ENCODE assay signal across 18 cellular contexts in genomic region chr1:179860667-179861066, GRCh38. TPM values are rescaled to one million over a fixed set of nuclear protein-coding genes. Genes with fewer than 3 reads are reported as not detected.
DNase-seq lines count a peak whose midpoint lies in the region; ATAC-seq and TF ChIP-seq lines count a peak whose summit lies in the region.
"Had no signal": no experiment of that assay in that cellular context is flagged by ENCODE, and none has a peak within 500 bp of the region (broad histone marks: within the 10 kb centered on the region; RNA-seq: fewer than 3 reads in every experiment).

No MANE protein-coding gene starts in this region.

- TF ChIP-seq EP300 in neural cell (conservative IDR thresholded peaks at IDR 0.05; ENCODE audit: poor library complexity, severe bottlenecking) = peak; percentile 71
- TF ChIP-seq EP300 in upper lobe of left lung (IDR thresholded peaks at IDR 0.05) = no peak

- H4K20me1 ChIP-seq in neural cell (ENCODE audit: insufficient read depth) = no peaks in the 10 kb centered on the region

- TF ChIP-seq CTCF in HL-60 (IDR thresholded peaks at IDR 0.05; ENCODE audit: insufficient read depth, low read length) (no peak), neural cell (IDR thresholded peaks at IDR 0.05; ENCODE audit: poor library complexity, severe bottlenecking) (no peak), upper lobe of left lung (IDR thresholded peaks at IDR 0.05) (no peak)

- TF ChIP-seq POLR2A in upper lobe of left lung (IDR thresholded peaks at IDR 0.05) = no peak
- no peak for TF ChIP-seq POLR2A in erythroblast (IDR thresholded peaks at IDR 0.05; ENCODE audit: low read length)

- H3K4me3 ChIP-seq in HL-60 (replicated peaks; ENCODE audit: insufficient read depth, low read length) = no peak overlapping the region
- H3K4me3 ChIP-seq in neural cell (ENCODE audit: low read length) = peak overlapping the region; percentile 48
- no peak overlapping the region for H3K4me3 ChIP-seq in upper lobe of left lung
- H3K4me3 ChIP-seq: BLaER1 treated with 17β-estradiol and CSF1 and Interleukin-3, amounts not matched to agents 10 nM and 100 nM; GM23338 had no signal

- peaks cover 14% of the 10 kb centered on the region for H3K36me3 ChIP-seq in neural cell (ENCODE audit: insufficient read depth, low read length)
- peaks cover 11 to 59% (median 30%) of the 10 kb centered on the region in 4 donors for H3K36me3 ChIP-seq in upper lobe of left lung

- H3K4me1 ChIP-seq in upper lobe of left lung = peaks cover 0 to 9% (median 3%) of the 10 kb centered on the region in 4 donors
- H3K4me1 ChIP-seq: BE2C had no signal

- H3K27ac ChIP-seq in HL-60 (replicated peaks) = 0 out of 2 replicates have a peak overlapping the region, but pooled peaks have one; percentile 6
- H3K27ac ChIP-seq in neural cell (ENCODE audit: low read length) = peak overlapping the region; percentile 52
- H3K27ac ChIP-seq in upper lobe of left lung = no peak overlapping the region
- H3K27ac ChIP-seq: 22Rv1; BLaER1 treated with 17β-estradiol and CSF1 and Interleukin-3, amounts not matched to agents 10 nM and 100 nM had no signal

- no peaks in the 10 kb centered on the region for H3K9me3 ChIP-seq in neural cell (ENCODE audit: low read length)
- H3K9me3 ChIP-seq in upper lobe of left lung = no peaks in the 10 kb centered on the region
- H3K9me3 ChIP-seq: BE2C; BLaER1 treated with 17β-estradiol and CSF1 and Interleukin-3, amounts not matched to agents 10 nM and 100 nM had no signal

- 87 to 88% methylated on average over 3 of the region's 3 CpGs for WGBS in upper lobe of left lung, 2 donors

- DNase-seq in NCI-H2227 (lab: John Stamatoyannopoulos, UW; ENCODE audit: unreplicated experiment) (peak; percentile 14), NCI-H2227 treated with DMSO at 0.1 percent for 48 hours (lab: John Stamatoyannopoulos, UW) (no peak), HL-60 (ENCODE audit: low read depth in 1 of 2, low spot score in 1 of 2) (no peak), upper lobe of left lung (no peak), erythroblast (lab: John Stamatoyannopoulos, UW) (no peak)
- DNase-seq: BE2C; Calu3; CD4-positive, alpha-beta memory T cell; COR-L47; DMS53; DMS79 treated with DMSO at 0.1 percent for 48 hours; GF-D8; H9 had no signal

- H2AFZ ChIP-seq in neural cell (ENCODE audit: low read depth, low read length) = no peak overlapping the region
- H2AFZ ChIP-seq: GM23338 had no signal

- H3K4me2 ChIP-seq in neural cell (ENCODE audit: low read length) = peak overlapping the region; percentile 21
- H3K4me2 ChIP-seq: BLaER1 treated with 17β-estradiol and CSF1 and Interleukin-3, amounts not matched to agents 10 nM and 100 nM; GM23338 had no signal

- H3F3A ChIP-seq in neural cell (ENCODE audit: insufficient read depth, low read length, poor library complexity, severe bottlenecking) = no peaks in the 10 kb centered on the region

- TF ChIP-seq RAD21 in neural cell (conservative IDR thresholded peaks at IDR 0.05) = no peak

- no peaks in the 10 kb centered on the region for H3K27me3 ChIP-seq in HL-60 (ENCODE audit: insufficient read depth, poor library complexity, severe bottlenecking)
- no peaks in the 10 kb centered on the region for H3K27me3 ChIP-seq in neural cell (ENCODE audit: insufficient read depth, low read depth, low read length)
- H3K27me3 ChIP-seq in upper lobe of left lung = no peaks in the 10 kb centered on the region
- H3K27me3 ChIP-seq: BE2C; BLaER1 treated with 17β-estradiol and CSF1 and Interleukin-3, amounts not matched to agents 10 nM and 100 nM had no signal

- H3K79me2 ChIP-seq in neural cell (replicated peaks; ENCODE audit: insufficient read depth, low read length) = peaks cover 3% of the 10 kb centered on the region

- peak overlapping the region; percentile 15 for H3K9ac ChIP-seq in neural cell (ENCODE audit: low read length)
- H3K9ac ChIP-seq: BLaER1 treated with 17β-estradiol and CSF1 and Interleukin-3, amounts not matched to agents 10 nM and 100 nM had no signal

- no peaks in the 10 kb centered on the region for H3K9me2 ChIP-seq in neural cell (ENCODE audit: insufficient read depth, low read length)

- no peak for ATAC-seq in upper lobe of left lung (ENCODE audit: low FRiP score in 2 of 2)
- ATAC-seq: GM23338, HCT116 had no signal

TF ChIP-seq in neural cell, 6 proteins besides CTCF, POLR2A, EP300 and RAD21:
- TF ChIP-seq SMC3 (conservative IDR thresholded peaks at IDR 0.05; ENCODE audit: poor library complexity) = no peak

RNA-seq across cellular contexts. Expression of gene TOR1AIP2, which starts 16.9 kb away (rescaled TPM):
- polyA plus RNA-seq in neural cell = 44.7 and 61.3 TPM in 2 replicates
- polyA minus RNA-seq in neural cell = 94.2 and 119 TPM in 2 replicates
- 100 to 1,000 TPM in 2 of 6 donors, 10 to 100 TPM in 4; 59.7 to 145 (median 81.2) TPM for total RNA-seq in upper lobe of left lung

RNA-seq across cellular contexts. Expression of gene TOR1AIP1, which starts 21.4 kb away (rescaled TPM):
- polyA plus RNA-seq in neural cell = 6.9 and 10.4 TPM in 2 replicates
- 19.0 and 22.5 TPM in 2 replicates for polyA minus RNA-seq in neural cell
- 10 to 100 TPM; 19.9 to 65.0 (median 59.7) TPM for total RNA-seq in upper lobe of left lung

Comparison
In these comparisons a context has a peak if more than half of its experiments do, and no peak if none do; other contexts are left out.
1. H3K27ac ChIP-seq: peak in HL-60 (single experiment) and neural cell (single experiment); none in upper lobe of left lung (0 of 4).